14 cellular contexts compared by ENCODE assay signal in the genomic region with DNA sequence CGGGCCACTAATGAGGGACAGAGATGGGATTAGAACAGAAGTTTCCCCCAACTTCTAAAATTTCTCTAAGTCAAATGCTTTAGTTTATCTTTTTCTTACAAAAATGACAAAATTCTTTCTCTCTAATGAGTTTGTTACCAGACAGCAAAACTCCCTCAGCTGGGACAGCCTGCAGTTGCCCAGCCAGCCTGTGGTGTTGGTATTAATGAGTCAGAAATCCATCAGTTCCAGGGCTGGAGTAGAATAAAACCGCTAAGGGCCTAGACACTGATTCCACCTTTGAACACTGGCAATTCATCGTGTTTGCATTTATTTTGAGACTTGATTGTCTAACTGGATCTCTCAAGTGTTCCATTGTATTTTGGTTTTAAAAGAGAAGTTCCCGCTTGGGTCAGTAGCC. TPM values are rescaled to one million over a fixed set of nuclear protein-coding genes. Genes with fewer than 3 reads are reported as not detected.
DNase-seq lines count a peak whose midpoint lies in the region; ATAC-seq and TF ChIP-seq lines count a peak whose summit lies in the region.
"Had no signal": no experiment of that assay in that cellular context is flagged by ENCODE, and none has a peak within 500 bp of the region (broad histone marks: within the 10 kb centered on the region; RNA-seq: fewer than 3 reads in every experiment).

No MANE protein-coding gene starts in this region.

- H3K27me3 ChIP-seq in cardiac muscle cell, result no peaks in the 10 kb centered on the region

- in situ Hi-C loops in astrocyte of the cerebellum (cut with HindIII; ENCODE audit: low sequenced_read_pairs), result no loop called here

- H3K27ac ChIP-seq in cardiac muscle cell, result peak overlapping the region; percentile 66
- H3K27ac ChIP-seq: skin epidermis had no signal

- no peaks in the 10 kb centered on the region for H3K9me3 ChIP-seq in cardiac muscle cell (ENCODE audit: low read depth)

- intact Hi-C loops in left cardiac atrium (cut with DNase I), result no loop called here

- H3K4me3 ChIP-seq in cardiac muscle cell (no peak overlapping the region), astrocyte of the cerebellum (ENCODE audit: low read depth, low read length) (no peak overlapping the region)
- H3K4me3 ChIP-seq: skin epidermis had no signal

- peak in 1 of 2 donors; percentile 13 for DNase-seq in cardiac muscle cell (ENCODE audit: low read depth in 1 of 2, low spot score in 1 of 2)
- no peak for DNase-seq in left cardiac atrium
- DNase-seq in astrocyte of the cerebellum (ENCODE audit: low read depth), result peak; percentile 6
- peak; percentile 57 for DNase-seq in myocyte (ENCODE audit: low read depth)
- DNase-seq in NCI-H2227 treated with DMSO at 0.1 percent for 48 hours (lab: John Stamatoyannopoulos, UW), result no peak
- DNase-seq in putamen (ENCODE audit: low spot score), result no peak
- DNase-seq: activated naive CD4-positive, alpha-beta T cell treated with anti-CD3 and anti-CD28 coated beads, Interleukin-2, amount 50 U/mL, for 16 hours; erythroblast; left ventricle myocardium superior; NCI-H2171 treated with DMSO at 0.1 percent for 48 hours; stimulated activated naive CD8-positive, alpha-beta T cell treated with anti-CD3 and anti-CD28 coated beads, Interleukin-15, amount 100 ng/mL, for 72 hours had no signal

- peaks cover 25% of the 10 kb centered on the region for H3K4me1 ChIP-seq in cardiac muscle cell (ENCODE audit: low read depth)

- ATAC-seq in left cardiac atrium (no peak), HG02678 (IDR thresholded peaks at IDR 0.05; ENCODE audit: unreplicated experiment) (no peak), HG03095 (IDR thresholded peaks at IDR 0.05; ENCODE audit: unreplicated experiment) (no peak)
- ATAC-seq: left ventricle myocardium superior; stimulated activated naive CD8-positive, alpha-beta T cell treated with anti-CD3 and anti-CD28 coated beads, Interleukin-15, amount 100 ng/mL, for 72 hours had no signal

- H3K36me3 ChIP-seq in cardiac muscle cell, result no peaks in the 10 kb centered on the region

- TF ChIP-seq CTCF in cardiac muscle cell (IDR thresholded peaks at IDR 0.05; ENCODE audit: low read depth, low read length), result no peak
- no peak for TF ChIP-seq CTCF in astrocyte of the cerebellum (IDR thresholded peaks at IDR 0.05; ENCODE audit: low read depth, low read length, missing control alignments)

RNA-seq across cellular contexts. Expression of a gene that starts 38.3 kb away (rescaled TPM):
- total RNA-seq in cardiac muscle cell (71.3 and 85.8 TPM in 2 replicates), left cardiac atrium (100 to 1,000 TPM in 1 of 2 donors, 10 to 100 TPM in 1; 94.1 to 109 TPM), myocyte (90.4 and 101 TPM in 2 replicates)
- polyA plus RNA-seq in cardiac muscle cell, result 75.5 and 84.6 TPM in 2 replicates
- polyA plus RNA-seq in myocyte (2012), result 60.9 TPM

Comparison
In these comparisons a context has a peak if more than half of its experiments do, and no peak if none do; other contexts are left out.
1. DNase-seq: peak in astrocyte of the cerebellum (single experiment) and myocyte (single experiment); none in left cardiac atrium (single experiment), NCI-H2227 treated with DMSO at 0.1 percent for 48 hours (single experiment) and putamen (single experiment).